Comparison of ENCODE assay signal across 1 cellular context in genomic region chr6:34459899-34460593, GRCh38.
TF ChIP-seq lines count a peak whose summit lies in the region.

No MANE protein-coding gene starts in this region.

TF ChIP-seq in HepG2, 621 proteins besides CTCF, POLR2A, EP300 and RAD21 (continued from another document and continues in another):
- TF ChIP-seq HES4 (CRISPR knock-in tag; IDR thresholded peaks at IDR 0.05; ENCODE audit: borderline replicate concordance) (no peak), CEBPG (CRISPR knock-in tag; IDR thresholded peaks at IDR 0.05) (peak; percentile 23; the same call in 1 of the 2 replicates), ZBTB37 (CRISPR knock-in tag; IDR thresholded peaks at IDR 0.05) (no peak), ZNF225 (CRISPR knock-in tag; IDR thresholded peaks at IDR 0.05) (no peak), STAG1 (CRISPR knock-in tag; IDR thresholded peaks at IDR 0.05) (peak; percentile 91), NR2F1 (CRISPR knock-in tag; IDR thresholded peaks at IDR 0.05) (no peak), MED13 (CRISPR knock-in tag; IDR thresholded peaks at IDR 0.05) (no peak), BRCA1 (CRISPR knock-in tag; IDR thresholded peaks at IDR 0.05) (0 out of 2 replicates have a peak, but pooled peaks have one; percentile 34), NAIF1 (CRISPR knock-in tag; IDR thresholded peaks at IDR 0.05; ENCODE audit: borderline replicate concordance) (no peak), RELA (CRISPR knock-in tag; IDR thresholded peaks at IDR 0.05) (no peak), ARNTL (CRISPR knock-in tag; IDR thresholded peaks at IDR 0.05) (no peak), ZNF343 (CRISPR knock-in tag; IDR thresholded peaks at IDR 0.05) (no peak), CEBPB (IDR thresholded peaks at IDR 0.05; ENCODE audit: borderline replicate concordance, low read depth, low read length) (no peak), ZNF670 (CRISPR knock-in tag; IDR thresholded peaks at IDR 0.05; ENCODE audit: borderline replicate concordance) (no peak), ZNF772 (CRISPR knock-in tag; IDR thresholded peaks at IDR 0.05) (no peak), ZBED4 (CRISPR knock-in tag; IDR thresholded peaks at IDR 0.05; ENCODE audit: borderline replicate concordance) (no peak), TBP (CRISPR knock-in tag; IDR thresholded peaks at IDR 0.05) (no peak), BCLAF1 (IDR thresholded peaks at IDR 0.05) (no peak), ZKSCAN8 (CRISPR knock-in tag; IDR thresholded peaks at IDR 0.05; ENCODE audit: borderline replicate concordance) (0 out of 2 replicates have a peak, but pooled peaks have one; percentile 35), GTF3A (CRISPR knock-in tag; conservative IDR thresholded peaks at IDR 0.05) (no peak), CCDC6 (CRISPR knock-in tag; IDR thresholded peaks at IDR 0.05) (no peak), NFKB2 (CRISPR knock-in tag; IDR thresholded peaks at IDR 0.05; ENCODE audit: borderline replicate concordance) (no peak), CREB1 (IDR thresholded peaks at IDR 0.05) (no peak), CREB1 (CRISPR knock-in tag; IDR thresholded peaks at IDR 0.05) (no peak), ZNF407 (CRISPR knock-in tag; IDR thresholded peaks at IDR 0.05; ENCODE audit: not compliant biosample characterization) (no peak), ISX (CRISPR knock-in tag; conservative IDR thresholded peaks at IDR 0.05) (no peak)
- TF ChIP-seq, protein P1, sequence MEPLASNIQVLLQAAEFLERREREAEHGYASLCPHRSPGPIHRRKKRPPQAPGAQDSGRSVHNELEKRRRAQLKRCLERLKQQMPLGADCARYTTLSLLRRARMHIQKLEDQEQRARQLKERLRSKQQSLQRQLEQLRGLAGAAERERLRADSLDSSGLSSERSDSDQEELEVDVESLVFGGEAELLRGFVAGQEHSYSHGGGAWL (CRISPR knock-in tag; IDR thresholded peaks at IDR 0.05), result no peak
- TF ChIP-seq, protein P2, sequence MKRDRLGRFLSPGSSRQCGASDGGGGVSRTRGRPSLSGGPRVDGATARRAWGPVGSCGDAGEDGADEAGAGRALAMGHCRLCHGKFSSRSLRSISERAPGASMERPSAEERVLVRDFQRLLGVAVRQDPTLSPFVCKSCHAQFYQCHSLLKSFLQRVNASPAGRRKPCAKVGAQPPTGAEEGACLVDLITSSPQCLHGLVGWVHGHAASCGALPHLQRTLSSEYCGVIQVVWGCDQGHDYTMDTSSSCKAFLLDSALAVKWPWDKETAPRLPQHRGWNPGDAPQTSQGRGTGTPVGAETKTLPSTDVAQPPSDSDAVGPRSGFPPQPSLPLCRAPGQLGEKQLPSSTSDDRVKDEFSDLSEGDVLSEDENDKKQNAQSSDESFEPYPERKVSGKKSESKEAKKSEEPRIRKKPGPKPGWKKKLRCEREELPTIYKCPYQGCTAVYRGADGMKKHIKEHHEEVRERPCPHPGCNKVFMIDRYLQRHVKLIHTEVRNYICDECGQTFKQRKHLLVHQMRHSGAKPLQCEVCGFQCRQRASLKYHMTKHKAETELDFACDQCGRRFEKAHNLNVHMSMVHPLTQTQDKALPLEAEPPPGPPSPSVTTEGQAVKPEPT (CRISPR knock-in tag; IDR thresholded peaks at IDR 0.05; ENCODE audit: low read depth), result no peak
- TF ChIP-seq, protein P3, sequence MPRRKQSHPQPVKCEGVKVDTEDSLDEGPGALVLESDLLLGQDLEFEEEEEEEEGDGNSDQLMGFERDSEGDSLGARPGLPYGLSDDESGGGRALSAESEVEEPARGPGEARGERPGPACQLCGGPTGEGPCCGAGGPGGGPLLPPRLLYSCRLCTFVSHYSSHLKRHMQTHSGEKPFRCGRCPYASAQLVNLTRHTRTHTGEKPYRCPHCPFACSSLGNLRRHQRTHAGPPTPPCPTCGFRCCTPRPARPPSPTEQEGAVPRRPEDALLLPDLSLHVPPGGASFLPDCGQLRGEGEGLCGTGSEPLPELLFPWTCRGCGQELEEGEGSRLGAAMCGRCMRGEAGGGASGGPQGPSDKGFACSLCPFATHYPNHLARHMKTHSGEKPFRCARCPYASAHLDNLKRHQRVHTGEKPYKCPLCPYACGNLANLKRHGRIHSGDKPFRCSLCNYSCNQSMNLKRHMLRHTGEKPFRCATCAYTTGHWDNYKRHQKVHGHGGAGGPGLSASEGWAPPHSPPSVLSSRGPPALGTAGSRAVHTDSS (CRISPR knock-in tag; conservative IDR thresholded peaks at IDR 0.05), result no peak
- TF ChIP-seq, protein P4, sequence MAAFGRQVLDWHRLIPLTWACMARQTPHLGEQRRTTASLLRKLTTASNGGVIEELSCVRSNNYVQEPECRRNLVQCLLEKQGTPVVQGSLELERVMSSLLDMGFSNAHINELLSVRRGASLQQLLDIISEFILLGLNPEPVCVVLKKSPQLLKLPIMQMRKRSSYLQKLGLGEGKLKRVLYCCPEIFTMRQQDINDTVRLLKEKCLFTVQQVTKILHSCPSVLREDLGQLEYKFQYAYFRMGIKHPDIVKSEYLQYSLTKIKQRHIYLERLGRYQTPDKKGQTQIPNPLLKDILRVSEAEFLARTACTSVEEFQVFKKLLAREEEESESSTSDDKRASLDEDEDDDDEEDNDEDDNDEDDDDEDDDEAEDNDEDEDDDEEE (CRISPR knock-in tag; IDR thresholded peaks at IDR 0.05), result no peak
- TF ChIP-seq, protein P5, sequence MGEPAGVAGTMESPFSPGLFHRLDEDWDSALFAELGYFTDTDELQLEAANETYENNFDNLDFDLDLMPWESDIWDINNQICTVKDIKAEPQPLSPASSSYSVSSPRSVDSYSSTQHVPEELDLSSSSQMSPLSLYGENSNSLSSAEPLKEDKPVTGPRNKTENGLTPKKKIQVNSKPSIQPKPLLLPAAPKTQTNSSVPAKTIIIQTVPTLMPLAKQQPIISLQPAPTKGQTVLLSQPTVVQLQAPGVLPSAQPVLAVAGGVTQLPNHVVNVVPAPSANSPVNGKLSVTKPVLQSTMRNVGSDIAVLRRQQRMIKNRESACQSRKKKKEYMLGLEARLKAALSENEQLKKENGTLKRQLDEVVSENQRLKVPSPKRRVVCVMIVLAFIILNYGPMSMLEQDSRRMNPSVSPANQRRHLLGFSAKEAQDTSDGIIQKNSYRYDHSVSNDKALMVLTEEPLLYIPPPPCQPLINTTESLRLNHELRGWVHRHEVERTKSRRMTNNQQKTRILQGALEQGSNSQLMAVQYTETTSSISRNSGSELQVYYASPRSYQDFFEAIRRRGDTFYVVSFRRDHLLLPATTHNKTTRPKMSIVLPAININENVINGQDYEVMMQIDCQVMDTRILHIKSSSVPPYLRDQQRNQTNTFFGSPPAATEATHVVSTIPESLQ (CRISPR knock-in tag; conservative IDR thresholded peaks at IDR 0.05), result no peak
- TF ChIP-seq, protein P6, sequence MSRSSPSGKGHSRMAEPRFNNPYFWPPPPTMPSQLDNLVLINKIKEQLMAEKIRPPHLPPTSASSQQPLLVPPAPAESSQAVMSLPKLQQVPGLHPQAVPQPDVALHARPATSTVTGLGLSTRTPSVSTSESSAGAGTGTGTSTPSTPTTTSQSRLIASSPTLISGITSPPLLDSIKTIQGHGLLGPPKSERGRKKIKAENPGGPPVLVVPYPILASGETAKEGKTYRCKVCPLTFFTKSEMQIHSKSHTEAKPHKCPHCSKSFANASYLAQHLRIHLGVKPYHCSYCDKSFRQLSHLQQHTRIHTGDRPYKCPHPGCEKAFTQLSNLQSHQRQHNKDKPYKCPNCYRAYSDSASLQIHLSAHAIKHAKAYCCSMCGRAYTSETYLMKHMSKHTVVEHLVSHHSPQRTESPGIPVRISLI (CRISPR knock-in tag; IDR thresholded peaks at IDR 0.05; ENCODE audit: borderline replicate concordance), result no peak
